Comparison of ENCODE assay signal across 11 cellular contexts in genomic region chr18:44732604-44733003, GRCh38. TPM values are rescaled to one million over a fixed set of nuclear protein-coding genes. Genes with fewer than 3 reads are reported as not detected.
DNase-seq lines count a peak whose midpoint lies in the region; ATAC-seq and TF ChIP-seq lines count a peak whose summit lies in the region.
"Had no signal": no experiment of that assay in that cellular context is flagged by ENCODE, and none has a peak within 500 bp of the region (broad histone marks: within the 10 kb centered on the region; RNA-seq: fewer than 3 reads in every experiment).

No MANE protein-coding gene starts in this region.

- H3K9me3 ChIP-seq in SJSA1 (replicated peaks): no peaks in the 10 kb centered on the region
- no peaks in the 10 kb centered on the region for H3K9me3 ChIP-seq in suprapubic skin

- H3K4me1 ChIP-seq in SJSA1 (replicated peaks): peaks cover 52% of the 10 kb centered on the region
- peaks cover 45% of the 10 kb centered on the region for H3K4me1 ChIP-seq in suprapubic skin

- H3K36me3 Mint-ChIP-seq in memory B cell: peaks cover 17% of the 10 kb centered on the region
- H3K36me3 Mint-ChIP-seq: activated naive CD4-positive, alpha-beta T cell treated with anti-CD3 and anti-CD28 coated beads, Interleukin-2, amount 50 U/mL, for 24 hours had no signal

- no peak for ATAC-seq in memory B cell (ENCODE audit: low read depth)

- H3K27me3 Mint-ChIP-seq in memory B cell: no peaks in the 10 kb centered on the region
- H3K27me3 Mint-ChIP-seq: activated naive CD4-positive, alpha-beta T cell treated with anti-CD3 and anti-CD28 coated beads, Interleukin-2, amount 50 U/mL, for 24 hours had no signal

- peak overlapping the region; percentile 73 for H3K4me3 Mint-ChIP-seq in memory B cell
- H3K4me3 Mint-ChIP-seq: activated CD8-positive, alpha-beta T cell treated with anti-CD3 and anti-CD28 coated beads for 36 hours; activated naive CD4-positive, alpha-beta T cell treated with anti-CD3 and anti-CD28 coated beads, Interleukin-2, amount 50 U/mL, for 24 hours had no signal

- no peaks in the 10 kb centered on the region for H3K9me3 Mint-ChIP-seq in memory B cell
- H3K9me3 Mint-ChIP-seq: activated CD8-positive, alpha-beta T cell treated with anti-CD3 and anti-CD28 coated beads for 36 hours; activated naive CD4-positive, alpha-beta T cell treated with anti-CD3 and anti-CD28 coated beads, Interleukin-2, amount 50 U/mL, for 24 hours had no signal

- no peaks in the 10 kb centered on the region for H3K27me3 ChIP-seq in SJSA1 (replicated peaks)
- H3K27me3 ChIP-seq in suprapubic skin: no peaks in the 10 kb centered on the region

- no peak overlapping the region for H3K4me3 ChIP-seq in SJSA1
- H3K4me3 ChIP-seq in suprapubic skin: no peak overlapping the region

- no peak for TF ChIP-seq CTCF in suprapubic skin (IDR thresholded peaks at IDR 0.05)

- no peak for TF ChIP-seq EP300 in suprapubic skin (IDR thresholded peaks at IDR 0.05)

- H3K36me3 ChIP-seq in SJSA1 (peaks cover 4% of the 10 kb centered on the region; the same call in 1 of the 2 replicates), suprapubic skin (no peaks in the 10 kb centered on the region)

- DNase-seq in DMS153 (lab: John Stamatoyannopoulos, UW) (peak; percentile 53), DMS153 treated with DMSO at 0.1 percent for 48 hours (lab: John Stamatoyannopoulos, UW; ENCODE audit: unreplicated experiment) (no peak), SJSA1 (ENCODE audit: low read depth in 1 of 2, low spot score in 2 of 2) (no peak), memory B cell (ENCODE audit: low spot score in 2 of 2) (no peak), suprapubic skin (ENCODE audit: low spot score in 2 of 2) (no peak), LoVo (ENCODE audit: low spot score) (no peak), SW 1271 (lab: John Stamatoyannopoulos, UW) (no peak)
- no peak for DNase-seq in stimulated activated CD4-positive, alpha-beta T cell treated with anti-CD3 and anti-CD28 coated beads, Interleukin-4, amount 100 ng/mL, for 24 hours
- DNase-seq: 8988T had no signal

- peak overlapping the region; percentile 88 for H3K27ac Mint-ChIP-seq in memory B cell
- H3K27ac Mint-ChIP-seq: activated CD8-positive, alpha-beta T cell treated with anti-CD3 and anti-CD28 coated beads for 36 hours; activated naive CD4-positive, alpha-beta T cell treated with anti-CD3 and anti-CD28 coated beads, Interleukin-2, amount 50 U/mL, for 24 hours had no signal

- H3K27ac ChIP-seq in SJSA1 (peak overlapping the region; percentile 12; the same call in 1 of the 2 replicates), suprapubic skin (peak overlapping the region; percentile 21)

- no peak for TF ChIP-seq POLR2A in suprapubic skin (IDR thresholded peaks at IDR 0.05)

- 78% methylated on average over 5 of the region's 5 CpGs for WGBS in suprapubic skin

- H3K4me1 Mint-ChIP-seq in memory B cell: peaks cover 72% of the 10 kb centered on the region

RNA-seq across cellular contexts. Expression of gene SETBP1, which starts 51.9 kb away (rescaled TPM):
- total RNA-seq in SJSA1 (2014; rRNA removed; shearing (Covaris generic)): 9.9 and 12.6 TPM in 2 replicates
- total RNA-seq in suprapubic skin: 10 to 100 TPM; 13.1 to 25.6 (median 17.2) TPM
